ENCODE assay signal across 8 cellular contexts in the genomic region with DNA sequence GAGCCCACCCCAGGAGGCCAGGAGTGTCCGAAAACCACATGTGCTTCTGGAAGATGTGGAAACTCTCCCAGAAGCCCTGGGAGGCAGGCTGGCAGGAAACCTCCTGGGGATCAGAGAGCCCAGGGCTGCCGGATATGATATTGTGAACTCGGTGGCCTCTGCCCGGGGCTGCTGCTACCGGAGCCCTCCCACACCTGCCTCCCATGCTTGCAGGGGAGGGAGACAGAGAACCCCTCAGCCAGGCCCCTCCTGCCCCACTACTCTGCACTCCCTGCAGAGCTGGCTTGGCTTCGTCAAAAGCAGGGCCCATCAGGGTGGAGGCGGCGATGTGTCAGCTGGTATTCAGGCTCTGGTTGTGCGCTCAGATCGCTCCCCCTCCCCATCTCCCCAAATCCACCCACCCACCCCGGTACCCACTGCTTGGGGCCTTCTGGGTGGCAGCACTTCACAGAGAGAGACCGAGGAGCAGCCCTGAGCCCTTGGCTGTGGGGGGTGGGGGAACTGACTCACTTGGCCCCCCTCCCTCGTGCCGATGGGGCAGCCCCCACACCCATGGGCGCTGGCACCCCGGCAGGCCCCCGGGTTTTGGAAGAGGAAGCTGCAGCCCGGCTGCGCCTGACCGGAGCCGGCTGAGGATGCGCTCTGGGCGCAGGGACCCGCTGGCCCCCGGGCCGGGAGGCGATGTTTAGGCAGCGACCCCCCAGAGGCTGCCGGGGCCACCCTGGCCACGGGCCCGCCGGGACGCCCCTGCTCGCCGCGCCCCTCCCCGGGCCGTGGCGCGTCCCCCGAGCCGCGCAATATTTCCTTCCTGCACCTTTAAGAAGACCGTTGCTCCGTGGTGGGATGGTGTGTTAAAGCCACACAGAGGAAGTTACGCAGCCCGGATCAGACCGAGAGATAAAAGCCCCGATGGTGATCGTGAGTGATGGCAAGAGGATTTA. TPM values are rescaled to one million over a fixed set of nuclear protein-coding genes. Genes with fewer than 3 reads are reported as not detected.
A peak's percentile ranks its signal among the peaks of the same experiment; 100 is the strongest.
DNase-seq lines count a peak whose midpoint lies in the region; ATAC-seq, FAIRE-seq and TF ChIP-seq lines count a peak whose summit lies in the region.

No MANE protein-coding gene starts in this region.

- DNase-seq in Ammon's horn (ENCODE audit: low spot score) (peak; percentile 67), HT1080 (ENCODE audit: low read depth) (peak; percentile 69), T1000 (lab: John Stamatoyannopoulos, UW) (peak; percentile 21), GM12878 (ENCODE audit: low read depth, low spot score) (no peak), left lung (peak in 1 of 2 donors; percentile 85)
- DNase-seq in stimulated activated CD4-positive, alpha-beta T cell treated with anti-CD3 and anti-CD28 coated beads, TNF-alpha, amount 100 ng/mL, for 4 hours (ENCODE audit: low read depth in 3 of 3) = peak; percentile 23 to 41 (median 31)

- SMC1A ChIA-PET in GM12878 (lab: Charles Lee; ENCODE audit: uncharacterized antibody, unreplicated experiment) = no interaction called here

- no peaks in the 10 kb centered on the region for H3K36me3 ChIP-seq in GM12878 (ENCODE audit: control insufficient read depth in 2 of 2, insufficient read depth in 2 of 2, low read length in 1 of 2)
- H3K36me3 ChIP-seq in left lung = no peaks in the 10 kb centered on the region

- H3K4me1 ChIP-seq in GM12878 (ENCODE audit: control insufficient read depth, insufficient read depth, low read length) (no peaks in the 10 kb centered on the region), left lung (peaks cover 11 to 39% of the 10 kb centered on the region in 2 donors)

- no peaks in the 10 kb centered on the region for H3K9me3 ChIP-seq in GM12878 (replicated peaks; ENCODE audit: control insufficient read depth, insufficient read depth, low read length)
- no peaks in the 10 kb centered on the region for H3K9me3 ChIP-seq in left lung

- intact Hi-C loops in GM12878 (cut with micrococcal nuclease; ENCODE audit: unreplicated experiment) (no loop called here), left lung (cut with DNase I) (loop anchor here in 1 of 2 donors (10.0 kb wide), 2 partner anchors 56 to 74 kb away; no protein-coding TSS in a partner anchor)

- H3K27ac ChIP-seq in GM12878 (ENCODE audit: control insufficient read depth, insufficient read depth) (no peak overlapping the region), left lung (peak overlapping the region in 1 of 2 donors; percentile 45)

- ATAC-seq in GM12878 = peak; percentile 79
- peak; percentile 11 for ATAC-seq in left lung
- no peak for ATAC-seq in GM21515 (IDR thresholded peaks at IDR 0.05; ENCODE audit: unreplicated experiment)
- no peak for ATAC-seq in GM18517 (IDR thresholded peaks at IDR 0.05; ENCODE audit: unreplicated experiment)

- 6% methylated on average over 42 of the region's 50 CpGs for WGBS in GM12878 (ENCODE audit: insufficient coverage, insufficient replicate concordance, low lambda C conversion rate, missing lambda C conversion rate)

- POLR2A ChIA-PET in GM12878 (lab: Charles Lee) = no interaction called here

- TF ChIP-seq CTCF in GM12878 (IDR thresholded peaks at IDR 0.05 in 2 of 3, conservative IDR thresholded peaks at IDR 0.05 in 1 of 3; ENCODE audit: control insufficient read depth in 2 of 3, extremely low read depth in 1 of 3, insufficient read depth in 1 of 3, low read depth in 3 of 3, low read length in 3 of 3) (no peak), left lung (IDR thresholded peaks at IDR 0.05) (no peak)

- H3K4me3 ChIP-seq in GM12878 = no peak overlapping the region
- peak overlapping the region; percentile 40 to 62 for H3K4me3 ChIP-seq in left lung

- in situ Hi-C loops in GM12878 (cut with MboI) = no loop called here

- FAIRE-seq in GM12878 (lab: Jason Lieb, UNC) = no peak

- H3K27me3 ChIP-seq in GM12878 (replicated peaks in 1 of 2; ENCODE audit: control insufficient read depth in 2 of 2, insufficient read depth in 2 of 2, low read length in 1 of 2) = peaks cover 8 to 16% of the 10 kb centered on the region in 2 experiments
- H3K27me3 ChIP-seq in left lung = peaks cover 50 to 97% of the 10 kb centered on the region in 2 donors

- no peak for TF ChIP-seq EP300 in GM12878 (IDR thresholded peaks at IDR 0.05; ENCODE audit: borderline replicate concordance in 1 of 2, control insufficient read depth in 1 of 2, low read depth in 2 of 2, low read length in 2 of 2)

- CTCF ChIA-PET in GM12878 (lab: Yijun Ruan, JAX) = interaction anchor here (1.1 kb wide), 1 partner anchor 9 kb away, joined by 4 read pairs; no protein-coding TSS in a partner anchor

- no peak overlapping the region for H2AFZ ChIP-seq in GM12878 (ENCODE audit: control insufficient read depth, low read depth, low read length)

- TF ChIP-seq RAD21 in GM12878 (IDR thresholded peaks at IDR 0.05; ENCODE audit: insufficient read depth, low read depth, low read length) = no peak

- BruUV-seq in GM12878 (replicated peaks; lab: Mats Ljungman, UMichigan) = no TSS peak

- no peak overlapping the region for H3K9ac ChIP-seq in GM12878 (ENCODE audit: control insufficient read depth, insufficient read depth, low read length)

- no peaks in the 10 kb centered on the region for H3K79me2 ChIP-seq in GM12878 (ENCODE audit: control insufficient read depth, insufficient read depth, low read length)

- RAD21 ChIA-PET in GM12878 (lab: Charles Lee; ENCODE audit: unreplicated experiment) = no interaction called here

- H3K4me2 ChIP-seq in GM12878 (ENCODE audit: control insufficient read depth, insufficient read depth) = peak overlapping the region; percentile 26

- no peaks in the 10 kb centered on the region for H4K20me1 ChIP-seq in GM12878 (ENCODE audit: control insufficient read depth, insufficient read depth)

- no peak for TF ChIP-seq POLR2A in GM12878 (IDR thresholded peaks at IDR 0.05; ENCODE audit: low read depth, low read length)

TF ChIP-seq in GM12878, 131 proteins besides CTCF, POLR2A, EP300 and RAD21:
- no peak for TF ChIP-seq NR2F1 (conservative IDR thresholded peaks at IDR 0.05)
- TF ChIP-seq SPI1 (IDR thresholded peaks at IDR 0.05; ENCODE audit: borderline replicate concordance, insufficient read depth, low read depth, low read length) = peak; percentile 10; the same call in 1 of the 2 replicates

RNA-seq across cellular contexts. Expression of a gene that starts 0.8 kb away (rescaled TPM):
- total RNA-seq in HT1080 (2014; rRNA removed; shearing (Covaris generic)) = 1.1 and 2.6 TPM in 2 replicates
- polyA plus RNA-seq in HT1080 (2015; cell fraction: cytosol; rRNA removed) = 0.71 and 0.78 TPM in 2 replicates
- 1.0 and 2.5 TPM in 2 replicates for polyA plus RNA-seq in HT1080 (2015; cell fraction: nucleus; rRNA removed)
- 0.47 and 0.54 TPM in 2 replicates for total RNA-seq in GM12878 (2013; cell fraction: nucleolus; rRNA removed)
- total RNA-seq in GM12878 (2014; rRNA removed) = 0.79 TPM in 1 of 2 replicates, not detected in the other
- total RNA-seq in GM12878 (2014; rRNA removed; fragmentation: Illumina TruSeq; extraction: Trizol) = 0.05 TPM in 1 of 2 replicates, not detected in the other
- total RNA-seq in GM12878 (2021) = 0.11 and 0.51 TPM in 2 replicates
- polyA plus RNA-seq in GM12878 (2011; ENCODE audit: low read depth) = not detected
- 0.09 and 0.38 TPM in 2 replicates for polyA plus RNA-seq in GM12878 (2011; rRNA removed)
- polyA plus RNA-seq in GM12878 (2011; cell fraction: cytosol; rRNA removed) = 0.10 and 0.59 TPM in 2 replicates
- 2.0 and 2.6 TPM in 2 replicates for polyA plus RNA-seq in GM12878 (2011; cell fraction: nucleus; rRNA removed)
- polyA plus RNA-seq in GM12878 (2012) = 0.49 and 2.3 TPM in 2 replicates
- not detected in 2 replicates for polyA plus RNA-seq in GM12878 (2014; fragmentation: Illumina TruSeq; extraction: Trizol)
- not detected for polyA plus RNA-seq in GM12878 (2014; fragmentation: Nextera tagmentation; extraction: Ambion mirVana)
- 0.01 and 0.37 TPM in 2 replicates for polyA plus RNA-seq in GM12878 (2014; rRNA removed)
- polyA plus RNA-seq in GM12878 (2016; fragmentation: Nextera tagmentation; extraction: Ambion mirVana) = not detected
- 0.07 and 0.52 TPM in 2 replicates for polyA minus RNA-seq in GM12878 (2011; rRNA and poly(A)+ RNA removed)
- polyA minus RNA-seq in GM12878 (2011; cell fraction: cytosol; rRNA and poly(A)+ RNA removed) = 0.27 TPM in 1 of 2 replicates, not detected in the other
- 0.73 and 0.77 TPM in 2 replicates for polyA minus RNA-seq in GM12878 (2011; cell fraction: nucleus; rRNA and poly(A)+ RNA removed)
- 1 to 10 TPM; 1.5 to 4.6 TPM for total RNA-seq in left lung

Comparison
In these comparisons a context has a peak if more than half of its experiments do, and no peak if none do; other contexts are left out.
1. ATAC-seq: peak in GM12878 (single experiment) and left lung (single experiment); none in GM21515 (single experiment) and GM18517 (single experiment).